15 cellular contexts compared by ENCODE assay signal in genomic region chr10:45592432-45592831, GRCh38.
A peak's percentile ranks its signal among the peaks of the same experiment; 100 is the strongest.
DNase-seq lines count a peak whose midpoint lies in the region; ATAC-seq, FAIRE-seq and TF ChIP-seq lines count a peak whose summit lies in the region.
"Had no signal": no experiment of that assay in that cellular context is flagged by ENCODE, and none has a peak within 500 bp of the region (broad histone marks: within the 10 kb centered on the region; RNA-seq: fewer than 3 reads in every experiment).

No MANE protein-coding gene starts in this region.

- H3K9me3 ChIP-seq in hepatocyte (ENCODE audit: low read depth) = no peaks in the 10 kb centered on the region
- H3K9me3 ChIP-seq in colonic mucosa = no peaks in the 10 kb centered on the region
- H3K9me3 ChIP-seq: pancreas had no signal

- H4K20me1 ChIP-seq in hepatocyte (ENCODE audit: insufficient read depth, poor library complexity, severe bottlenecking) = no peaks in the 10 kb centered on the region

- no peak for FAIRE-seq in frontal cortex (lab: Jason Lieb, UNC)
- FAIRE-seq: pancreas had no signal

- H3K4me1 Mint-ChIP-seq in stimulated activated naive CD8-positive, alpha-beta T cell treated with anti-CD3 and anti-CD28 coated beads, Interleukin-15, Interleukin-2, amounts not matched to agents 100 ng/mL and 50 ng/mL, for 24 hours (ENCODE audit: low read depth) = peaks cover 46% of the 10 kb centered on the region
- H3K4me1 Mint-ChIP-seq in activated CD8-positive, alpha-beta T cell treated with anti-CD3 and anti-CD28 coated beads for 36 hours (ENCODE audit: low read depth) = peaks cover 30% of the 10 kb centered on the region

- TF ChIP-seq CTCF in activated CD8-positive, alpha-beta T cell treated with anti-CD3 and anti-CD28 coated beads for 36 hours (IDR thresholded peaks at IDR 0.05) = no peak
- TF ChIP-seq CTCF in hepatocyte (IDR thresholded peaks at IDR 0.05; ENCODE audit: poor library complexity) (no peak), colonic mucosa (IDR thresholded peaks at IDR 0.05) (no peak)

- H3K4me1 ChIP-seq in hepatocyte (ENCODE audit: insufficient read depth) (peaks cover 14% of the 10 kb centered on the region), colonic mucosa (peaks cover 6% of the 10 kb centered on the region)

- intact Hi-C loops in activated CD8-positive, alpha-beta T cell treated with anti-CD3 and anti-CD28 coated beads for 36 hours (cut with micrococcal nuclease) = no loop called here
- intact Hi-C loops in colonic mucosa (cut with DNase I) = loop anchor here (10.0 kb wide), 2 partner anchors 82 to 128 kb away; partner anchors contain the start of gene ZFAND4

- H3K36me3 ChIP-seq in hepatocyte (replicated peaks; ENCODE audit: insufficient read depth, low read depth) (no peaks in the 10 kb centered on the region), colonic mucosa (no peaks in the 10 kb centered on the region)
- H3K36me3 ChIP-seq: pancreas had no signal

- CTCF ChIA-PET in activated CD8-positive, alpha-beta T cell treated with anti-CD3 and anti-CD28 coated beads for 36 hours (lab: Charles Lee) = interaction anchor here (0.7 to 1.0 kb wide), 3 partner anchors 12 to 125 kb away, joined by 3 read pairs; no protein-coding TSS in a partner anchor

- no peaks in the 10 kb centered on the region for H3K27me3 Mint-ChIP-seq in stimulated activated naive CD8-positive, alpha-beta T cell treated with anti-CD3 and anti-CD28 coated beads, Interleukin-15, Interleukin-2, amounts not matched to agents 100 ng/mL and 50 ng/mL, for 24 hours
- no peaks in the 10 kb centered on the region for H3K27me3 Mint-ChIP-seq in activated CD8-positive, alpha-beta T cell treated with anti-CD3 and anti-CD28 coated beads for 36 hours

- peak overlapping the region; percentile 79 for H3K4me2 ChIP-seq in hepatocyte

- no peaks in the 10 kb centered on the region for H3K27me3 ChIP-seq in hepatocyte
- H3K27me3 ChIP-seq in colonic mucosa = no peaks in the 10 kb centered on the region
- H3K27me3 ChIP-seq: pancreas had no signal

- no peak overlapping the region for H3K27ac Mint-ChIP-seq in stimulated activated naive CD8-positive, alpha-beta T cell treated with anti-CD3 and anti-CD28 coated beads, Interleukin-15, Interleukin-2, amounts not matched to agents 100 ng/mL and 50 ng/mL, for 24 hours
- H3K27ac Mint-ChIP-seq in activated CD8-positive, alpha-beta T cell treated with anti-CD3 and anti-CD28 coated beads for 36 hours = peak overlapping the region; percentile 13

- no peaks in the 10 kb centered on the region for H3K9me3 Mint-ChIP-seq in stimulated activated naive CD8-positive, alpha-beta T cell treated with anti-CD3 and anti-CD28 coated beads, Interleukin-15, Interleukin-2, amounts not matched to agents 100 ng/mL and 50 ng/mL, for 24 hours
- H3K9me3 Mint-ChIP-seq in activated CD8-positive, alpha-beta T cell treated with anti-CD3 and anti-CD28 coated beads for 36 hours = peaks cover 1% of the 10 kb centered on the region

- ATAC-seq in stimulated activated naive CD8-positive, alpha-beta T cell treated with anti-CD3 and anti-CD28 coated beads, Interleukin-15, Interleukin-2, amounts not matched to agents 100 U/mL and 50 U/mL, for 24 hours = no peak
- ATAC-seq in activated CD8-positive, alpha-beta T cell treated with anti-CD3 and anti-CD28 coated beads for 36 hours = no peak
- ATAC-seq: left colon, pancreas had no signal

- H3K4me3 Mint-ChIP-seq in stimulated activated naive CD8-positive, alpha-beta T cell treated with anti-CD3 and anti-CD28 coated beads, Interleukin-15, Interleukin-2, amounts not matched to agents 100 ng/mL and 50 ng/mL, for 24 hours = peak overlapping the region; percentile 91
- H3K4me3 Mint-ChIP-seq in activated CD8-positive, alpha-beta T cell treated with anti-CD3 and anti-CD28 coated beads for 36 hours = peak overlapping the region; percentile 66

- H3K79me2 ChIP-seq in hepatocyte = peaks cover 59% of the 10 kb centered on the region

- WGBS in hepatocyte (ENCODE audit: low lambda C conversion rate, missing lambda C conversion rate) = 92% methylated on average over 4 of the region's 4 CpGs

- no peaks in the 10 kb centered on the region for H3K9me2 ChIP-seq in hepatocyte (replicated peaks; ENCODE audit: insufficient read depth)

- POLR2A ChIA-PET in activated CD8-positive, alpha-beta T cell treated with anti-CD3 and anti-CD28 coated beads for 36 hours (lab: Charles Lee) = no interaction called here

- H3K4me3 ChIP-seq in hepatocyte = no peak overlapping the region
- no peak overlapping the region for H3K4me3 ChIP-seq in colonic mucosa

- no peak overlapping the region for H3K9ac ChIP-seq in colonic mucosa (ENCODE audit: low read depth in 2 of 2, low read length in 2 of 2)

- H3K27ac ChIP-seq in hepatocyte (no peak overlapping the region), colonic mucosa (no peak overlapping the region)
- H3K27ac ChIP-seq: C4-2B, pancreas had no signal

- no peak for DNase-seq in stimulated activated naive CD8-positive, alpha-beta T cell treated with anti-CD3 and anti-CD28 coated beads, Interleukin-15, Interleukin-2, amounts not matched to agents 100 U/mL and 50 U/mL, for 24 hours
- no peak for DNase-seq in activated CD8-positive, alpha-beta T cell treated with anti-CD3 and anti-CD28 coated beads for 36 hours
- no peak for DNase-seq in hepatocyte (ENCODE audit: low spot score)
- DNase-seq in ecto neural progenitor cell (ENCODE audit: low spot score) = no peak
- no peak for DNase-seq in frontal cortex (ENCODE audit: low spot score in 2 of 2)
- no peak for DNase-seq in NCI-H1092 (lab: John Stamatoyannopoulos, UW)
- no peak for DNase-seq in colonic mucosa
- DNase-seq: activated CD4-positive, CD25-positive, alpha-beta regulatory T cell treated with anti-CD3 and anti-CD28 coated beads, Interleukin-2, amount 50 U/mL, for 72 hours; effector CD8-positive, alpha-beta T cell; left colon; NCI-H1417; NCI-H69; pancreas had no signal

- peaks cover 23% of the 10 kb centered on the region for H3K36me3 Mint-ChIP-seq in stimulated activated naive CD8-positive, alpha-beta T cell treated with anti-CD3 and anti-CD28 coated beads, Interleukin-15, Interleukin-2, amounts not matched to agents 100 ng/mL and 50 ng/mL, for 24 hours (ENCODE audit: low read depth)
- H3K36me3 Mint-ChIP-seq in activated CD8-positive, alpha-beta T cell treated with anti-CD3 and anti-CD28 coated beads for 36 hours (ENCODE audit: low read depth) = peaks cover 16% of the 10 kb centered on the region

- no peak overlapping the region for H2AFZ ChIP-seq in hepatocyte
